In the genomic region with DNA sequence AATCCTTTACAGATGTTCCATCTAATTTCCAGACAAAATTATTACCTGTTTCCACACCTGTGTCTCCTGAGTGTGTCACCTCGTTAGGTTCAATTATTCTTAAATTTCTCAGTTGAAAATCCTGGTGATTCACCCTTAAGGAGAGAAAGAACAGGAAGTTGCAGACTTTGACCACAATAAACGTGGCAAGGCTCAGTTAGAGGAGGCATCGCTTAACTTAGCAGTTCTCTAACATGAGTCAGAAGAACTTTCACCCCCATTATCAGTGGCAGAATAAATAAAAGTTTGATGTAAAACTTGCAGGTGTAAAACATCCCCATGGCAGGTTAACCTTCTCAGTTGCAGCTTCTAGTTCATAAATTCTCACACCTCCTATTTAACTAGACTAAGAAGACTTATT, we compare ENCODE assay signal across 9 cellular contexts. TPM values are rescaled to one million over a fixed set of nuclear protein-coding genes. Genes with fewer than 3 reads are reported as not detected.
A peak's percentile ranks its signal among the peaks of the same experiment; 100 is the strongest.
DNase-seq lines count a peak whose midpoint lies in the region; ATAC-seq lines count a peak whose summit lies in the region.
"Had no signal": no experiment of that assay in that cellular context is flagged by ENCODE, and none has a peak within 500 bp of the region (broad histone marks: within the 10 kb centered on the region; RNA-seq: fewer than 3 reads in every experiment).

No MANE protein-coding gene starts in this region.

- peak overlapping the region; percentile 30 for H3K4me2 ChIP-seq in Karpas-422 (ENCODE audit: low read depth, low read length, poor library complexity, severe bottlenecking)

- ATAC-seq in GM18907 (IDR thresholded peaks at IDR 0.05; ENCODE audit: unreplicated experiment) (peak; percentile 37), HG03439 (IDR thresholded peaks at IDR 0.05; ENCODE audit: unreplicated experiment) (no peak), HG02852 (IDR thresholded peaks at IDR 0.05; ENCODE audit: unreplicated experiment) (no peak)
- ATAC-seq in activated CD8-positive, alpha-beta T cell treated with anti-CD3 and anti-CD28 coated beads, Interleukin-2, amount 10 ng/mL, durations not matched to agents 7 days and 5 days: peak; percentile 83

- peaks cover 91% of the 10 kb centered on the region for H3K4me1 Mint-ChIP-seq in activated CD8-positive, alpha-beta T cell treated with anti-CD3 and anti-CD28 coated beads, Interleukin-2, amount 10 ng/mL, durations not matched to agents 7 days and 5 days (ENCODE audit: low read depth)
- H3K4me1 Mint-ChIP-seq in immature natural killer cell: peaks cover 90 to 93% of the 10 kb centered on the region in 2 donors

- peaks cover 78% of the 10 kb centered on the region for H3K79me2 ChIP-seq in Karpas-422 (ENCODE audit: low read length)

- peaks cover 80% of the 10 kb centered on the region for H3K4me1 ChIP-seq in Karpas-422 (ENCODE audit: low read length)

- no peaks in the 10 kb centered on the region for H4K20me1 ChIP-seq in Karpas-422 (ENCODE audit: insufficient read depth, low read depth, low read length)

- CTCF ChIA-PET in activated CD8-positive, alpha-beta T cell treated with anti-CD3 and anti-CD28 coated beads, Interleukin-2, amount 10 ng/mL, durations not matched to agents 7 days and 5 days (lab: Charles Lee): no interaction called here

- peak; percentile 76 for DNase-seq in Karpas-422
- peak; percentile 67 for DNase-seq in activated CD8-positive, alpha-beta T cell treated with anti-CD3 and anti-CD28 coated beads, Interleukin-2, amount 10 ng/mL, durations not matched to agents 7 days and 5 days
- DNase-seq in immature natural killer cell: peak; percentile 68 to 70 (median 69)
- no peak for DNase-seq in epidermal melanocyte (ENCODE audit: insufficient read length, low spot score)
- no peak for DNase-seq in amygdala (lab: John Stamatoyannopoulos, UW)

- H3K4me3 ChIP-seq in Karpas-422 (ENCODE audit: low read length): 0 out of 2 replicates have a peak overlapping the region, but pooled peaks have one; percentile 1

- no peaks in the 10 kb centered on the region for H3K9me2 ChIP-seq in Karpas-422 (replicated peaks; ENCODE audit: insufficient read depth, low read length)

- peak overlapping the region; percentile 85 for H3K27ac Mint-ChIP-seq in activated CD8-positive, alpha-beta T cell treated with anti-CD3 and anti-CD28 coated beads, Interleukin-2, amount 10 ng/mL, durations not matched to agents 7 days and 5 days
- peak overlapping the region; percentile 74 to 97 (median 90) for H3K27ac Mint-ChIP-seq in immature natural killer cell

- no peaks in the 10 kb centered on the region for H3K9me3 ChIP-seq in Karpas-422 (ENCODE audit: low read length)

- peak overlapping the region; percentile 58 for H3K4me3 Mint-ChIP-seq in activated CD8-positive, alpha-beta T cell treated with anti-CD3 and anti-CD28 coated beads, Interleukin-2, amount 10 ng/mL, durations not matched to agents 7 days and 5 days
- H3K4me3 Mint-ChIP-seq in immature natural killer cell: peak overlapping the region; percentile 62 to 79 (median 71)

- peaks cover 78% of the 10 kb centered on the region for H3K36me3 Mint-ChIP-seq in activated CD8-positive, alpha-beta T cell treated with anti-CD3 and anti-CD28 coated beads, Interleukin-2, amount 10 ng/mL, durations not matched to agents 7 days and 5 days (ENCODE audit: low read depth)
- peaks cover 5 to 22% (median 10%) of the 10 kb centered on the region in 3 donors for H3K36me3 Mint-ChIP-seq in immature natural killer cell

- H3K27ac ChIP-seq in Karpas-422 (ENCODE audit: low read length): peak overlapping the region; percentile 98
- H3K27ac ChIP-seq: VCaP had no signal

- H3K27me3 ChIP-seq in Karpas-422 (ENCODE audit: low read length): no peaks in the 10 kb centered on the region

- POLR2A ChIA-PET in activated CD8-positive, alpha-beta T cell treated with anti-CD3 and anti-CD28 coated beads, Interleukin-2, amount 10 ng/mL, durations not matched to agents 7 days and 5 days (lab: Charles Lee): no interaction called here

- H3K27me3 Mint-ChIP-seq in activated CD8-positive, alpha-beta T cell treated with anti-CD3 and anti-CD28 coated beads, Interleukin-2, amount 10 ng/mL, durations not matched to agents 7 days and 5 days (ENCODE audit: low read depth): no peaks in the 10 kb centered on the region
- no peaks in the 10 kb centered on the region for H3K27me3 Mint-ChIP-seq in immature natural killer cell (ENCODE audit: low read depth in 3 of 3)

- H3K9me3 Mint-ChIP-seq in activated CD8-positive, alpha-beta T cell treated with anti-CD3 and anti-CD28 coated beads, Interleukin-2, amount 10 ng/mL, durations not matched to agents 7 days and 5 days (ENCODE audit: insufficient read depth): peaks cover 7% of the 10 kb centered on the region
- no peaks in the 10 kb centered on the region for H3K9me3 Mint-ChIP-seq in immature natural killer cell

- peaks cover 26% of the 10 kb centered on the region for H3K36me3 ChIP-seq in Karpas-422 (ENCODE audit: insufficient read depth, low read length)

- H2AFZ ChIP-seq in Karpas-422 (ENCODE audit: low read length): no peak overlapping the region

- H3K9ac ChIP-seq in Karpas-422 (ENCODE audit: low read length): peak overlapping the region; percentile 27

RNA-seq across cellular contexts. Expression of a gene that starts 8.3 kb away (rescaled TPM):
- total RNA-seq in Karpas-422 (2014; rRNA removed; shearing (Covaris generic); ENCODE audit: low replicate concordance): 198 and 201 TPM in 2 replicates
- 100 to 1,000 TPM; 102 to 106 TPM for total RNA-seq in activated CD8-positive, alpha-beta T cell treated with anti-CD3 and anti-CD28 coated beads, Interleukin-2, amount 10 ng/mL, durations not matched to agents 7 days and 5 days
- 10 to 100 TPM; 36.4 to 71.7 (median 57.7) TPM for polyA plus RNA-seq in immature natural killer cell

Comparison
In these comparisons a context has a peak if more than half of its experiments do, and no peak if none do; other contexts are left out.
1. ATAC-seq: peak in GM18907 (single experiment) and activated CD8-positive, alpha-beta T cell treated with anti-CD3 and anti-CD28 coated beads, Interleukin-2, amount 10 ng/mL, durations not matched to agents 7 days and 5 days (single experiment); none in HG03439 (single experiment) and HG02852 (single experiment).
2. DNase-seq: peak in Karpas-422 (single experiment), activated CD8-positive, alpha-beta T cell treated with anti-CD3 and anti-CD28 coated beads, Interleukin-2, amount 10 ng/mL, durations not matched to agents 7 days and 5 days (single experiment) and immature natural killer cell (3 of 3); none in epidermal melanocyte (single experiment) and amygdala (0 of 56).